ENCODE assay signal across 18 cellular contexts in genomic region chr6:168128631-168129291, GRCh38. TPM values are rescaled to one million over a fixed set of nuclear protein-coding genes. Genes with fewer than 3 reads are reported as not detected.
DNase-seq lines count a peak whose midpoint lies in the region; ATAC-seq lines count a peak whose summit lies in the region.
"Had no signal": no experiment of that assay in that cellular context is flagged by ENCODE, and none has a peak within 500 bp of the region (broad histone marks: within the 10 kb centered on the region; RNA-seq: fewer than 3 reads in every experiment).

No MANE protein-coding gene starts in this region.

- H2AK5ac ChIP-seq in neuronal stem cell (ENCODE audit: low read depth, low read length) = peak overlapping the region; percentile 54

- H2BK12ac ChIP-seq in neuronal stem cell (ENCODE audit: low read length) = no peak overlapping the region

- H2BK15ac ChIP-seq in neuronal stem cell (ENCODE audit: low read length) = peak overlapping the region; percentile 49

- H3K79me1 ChIP-seq in neuronal stem cell (ENCODE audit: low read depth, low read length) = no peaks in the 10 kb centered on the region

- H3K23ac ChIP-seq in neuronal stem cell (ENCODE audit: low read depth, low read length, poor library complexity) = peak overlapping the region; percentile 6

- H4K8ac ChIP-seq in neuronal stem cell (ENCODE audit: low read depth, low read length) = no peak overlapping the region

- no peaks in the 10 kb centered on the region for H3K9me3 ChIP-seq in neuronal stem cell (replicated peaks in 1 of 2; ENCODE audit: control insufficient read depth in 2 of 2, insufficient read depth in 1 of 2, low read depth in 1 of 2, low read length in 2 of 2)
- H3K9me3 ChIP-seq: BLaER1 treated with 17β-estradiol and CSF1 and Interleukin-3, amounts not matched to agents 10 nM and 100 nM had no signal

- H3K9ac ChIP-seq in neuronal stem cell (ENCODE audit: low read depth, low read length, poor library complexity) = no peak overlapping the region
- H3K9ac ChIP-seq: BLaER1 treated with 17β-estradiol and CSF1 and Interleukin-3, amounts not matched to agents 10 nM and 100 nM had no signal

- peaks cover 8 to 13% of the 10 kb centered on the region in 2 donors for H3K4me1 ChIP-seq in neuronal stem cell (ENCODE audit: control insufficient read depth in 2 of 2, insufficient read depth in 1 of 2, low read depth in 1 of 2, low read length in 2 of 2)

- H3K4ac ChIP-seq in neuronal stem cell (ENCODE audit: low read length) = no peak overlapping the region

- WGBS in neuronal stem cell (ENCODE audit: extremely low coverage in 2 of 2, insufficient read length in 2 of 2, insufficient replicate concordance in 1 of 2), 2 donors = no CpG with 5 or more reads among the region's 27 CpGs

- peak overlapping the region; percentile 13 for H2BK120ac ChIP-seq in neuronal stem cell (ENCODE audit: low read depth, low read length)

- H2BK5ac ChIP-seq in neuronal stem cell (ENCODE audit: low read length) = no peak overlapping the region

- ATAC-seq in HG02610 (IDR thresholded peaks at IDR 0.05; ENCODE audit: unreplicated experiment) (no peak), HG02763 (IDR thresholded peaks at IDR 0.05; ENCODE audit: unreplicated experiment) (no peak)
- ATAC-seq: Right ventricle myocardium inferior had no signal

- DNase-seq in D341Med (ENCODE audit: low spot score) (peak; percentile 17), HuH-7.5 (ENCODE audit: low spot score) (peak; percentile 2), islet precursor cell (peak; percentile 54), neuronal stem cell (ENCODE audit: low spot score) (no peak), UCSD-AML1 (lab: John Stamatoyannopoulos, UW; ENCODE audit: unreplicated experiment) (no peak), NCI-H524 treated with DMSO at 0.1 percent for 48 hours (lab: John Stamatoyannopoulos, UW) (no peak)
- DNase-seq: CD8-positive, alpha-beta memory T cell; DMS79; MM.1S; NCI-H1092; NCI-H146; NCI-H2081; NCI-H446 treated with DMSO at 0.1 percent for 48 hours; NK-92 treated with Interleukin-12 subunit alpha and Interleukin-12 subunit beta, amount 100 ng/mL, for 24 hours had no signal

- H3K27ac ChIP-seq in neuronal stem cell (replicated peaks; ENCODE audit: low read length) = no peak overlapping the region
- H3K27ac ChIP-seq: BLaER1 treated with 17β-estradiol and CSF1 and Interleukin-3, amounts not matched to agents 10 nM and 100 nM had no signal

- H3K27me3 ChIP-seq in neuronal stem cell (ENCODE audit: control insufficient read depth in 3 of 3, insufficient read depth in 3 of 3, low read depth in 1 of 3, low read length in 3 of 3) = peaks cover 0 to 7% (median 0%) of the 10 kb centered on the region in 3 experiments
- H3K27me3 ChIP-seq: BLaER1 treated with 17β-estradiol and CSF1 and Interleukin-3, amounts not matched to agents 10 nM and 100 nM had no signal

- no peak overlapping the region for H3K4me3 ChIP-seq in neuronal stem cell (ENCODE audit: low read length in 2 of 2)
- H3K4me3 ChIP-seq: BLaER1 treated with 17β-estradiol and CSF1 and Interleukin-3, amounts not matched to agents 10 nM and 100 nM had no signal

- no peak overlapping the region for H3K4me2 ChIP-seq in neuronal stem cell (ENCODE audit: insufficient read depth, low read length, poor library complexity, severe bottlenecking)
- H3K4me2 ChIP-seq: BLaER1 treated with 17β-estradiol and CSF1 and Interleukin-3, amounts not matched to agents 10 nM and 100 nM had no signal

- H2AFZ ChIP-seq in neuronal stem cell (ENCODE audit: low read length) = no peak overlapping the region

- no peak overlapping the region for H3K14ac ChIP-seq in neuronal stem cell (ENCODE audit: low read length)

- peak overlapping the region; percentile 77 for H3K18ac ChIP-seq in neuronal stem cell (ENCODE audit: low read length)

- H4K91ac ChIP-seq in neuronal stem cell (ENCODE audit: low read depth, low read length, poor library complexity) = no peak overlapping the region

- H3K36me3 ChIP-seq in neuronal stem cell (replicated peaks in 1 of 2; ENCODE audit: control insufficient read depth in 2 of 2, insufficient read depth in 2 of 2, low read length in 2 of 2) = no peaks in the 10 kb centered on the region
- H3K36me3 ChIP-seq: BLaER1 treated with 17β-estradiol and CSF1 and Interleukin-3, amounts not matched to agents 10 nM and 100 nM had no signal

RNA-seq across cellular contexts. Expression of gene FRMD1, which starts 49.7 kb away (rescaled TPM):
- 0.20 TPM for polyA plus RNA-seq in neuronal stem cell (2013, experiment 1 of 2)
- 0.18 TPM for polyA plus RNA-seq in neuronal stem cell (2013, experiment 2 of 2)
- polyA plus RNA-seq: CD8-positive, alpha-beta memory T cell had no signal

Comparison
In these comparisons a context has a peak if more than half of its experiments do, and no peak if none do; other contexts are left out.
1. DNase-seq: peak in D341Med (single experiment), HuH-7.5 (single experiment) and islet precursor cell (single experiment); none in neuronal stem cell (single experiment), UCSD-AML1 (single experiment) and NCI-H524 treated with DMSO at 0.1 percent for 48 hours (single experiment).